In genomic region chr12:122995503-122996187, GRCh38 we compare ENCODE assay signal across 29 cellular contexts. TPM values are rescaled to one million over a fixed set of nuclear protein-coding genes. Genes with fewer than 3 reads are reported as not detected.
A peak's percentile ranks its signal among the peaks of the same experiment; 100 is the strongest.
DNase-seq lines count a peak whose midpoint lies in the region; ATAC-seq and TF ChIP-seq lines count a peak whose summit lies in the region.
"Had no signal": no experiment of that assay in that cellular context is flagged by ENCODE, and none has a peak within 500 bp of the region (broad histone marks: within the 10 kb centered on the region; RNA-seq: fewer than 3 reads in every experiment).

No MANE protein-coding gene starts in this region.

- peaks cover 12% of the 10 kb centered on the region for H3K4me1 ChIP-seq in vagina
- peaks cover 2 to 4% of the 10 kb centered on the region in 2 experiments for H3K4me1 ChIP-seq in trophoblast cell (ENCODE audit: control insufficient read depth in 1 of 2, insufficient read depth in 2 of 2, low read length in 2 of 2)
- H3K4me1 ChIP-seq: A549 had no signal

- H3K4me2 ChIP-seq in trophoblast cell (ENCODE audit: low read length): no peak overlapping the region
- H3K4me2 ChIP-seq: A549, PC-9 had no signal

- no peaks in the 10 kb centered on the region for H3K79me2 ChIP-seq in trophoblast cell (ENCODE audit: control insufficient read depth, insufficient read depth, low read length, poor library complexity)

- no peak overlapping the region for H2BK5ac ChIP-seq in trophoblast cell (ENCODE audit: low read depth, low read length, poor library complexity)

- TF ChIP-seq CTCF in natural killer cell (IDR thresholded peaks at IDR 0.05) (no peak), omental fat pad (IDR thresholded peaks at IDR 0.05) (no peak), vagina (IDR thresholded peaks at IDR 0.05) (no peak)

- no peak overlapping the region for H3K23ac ChIP-seq in trophoblast cell (ENCODE audit: low read length)

- H3K9me3 ChIP-seq in vagina: no peaks in the 10 kb centered on the region
- no peaks in the 10 kb centered on the region for H3K9me3 ChIP-seq in trophoblast cell (ENCODE audit: insufficient read depth, low read depth, low read length)
- H3K9me3 ChIP-seq: A549, tibial artery had no signal

- DNase-seq in natural killer cell treated with Interleukin-12 subunit alpha and Interleukin-12 subunit beta and Interleukin-15 and Interleukin-18, amount 100 ng/mL, for 72 hours (ENCODE audit: low spot score): peak; percentile 49
- DNase-seq in natural killer cell (no peak), left ventricle myocardium superior (peak; percentile 75), omental fat pad (ENCODE audit: low spot score) (no peak), vagina (ENCODE audit: extremely low spot score in 2 of 2) (no peak), NCI-H82 treated with DMSO at 0.1 percent for 48 hours (lab: John Stamatoyannopoulos, UW; ENCODE audit: unreplicated experiment) (no peak), trophoblast cell (no peak)
- DNase-seq: activated CD4-positive, alpha-beta memory T cell treated with anti-CD3 and anti-CD28 coated beads for 36 hours; activated CD8-positive, alpha-beta memory T cell treated with anti-CD3 and anti-CD28 coated beads, Interleukin-2, amount 50 U/mL, for 4 hours; activated naive CD4-positive, alpha-beta T cell; amniotic stem cell; brain microvascular endothelial cell; Calu3; CD4-positive, CD25-positive, alpha-beta regulatory T cell; DND-41; Kasumi-1; naive B cell; NCI-H1417 treated with DMSO at 0.1 percent for 48 hours; NCI-H2029 treated with DMSO at 0.1 percent for 48 hours; NCI-H526; occipital lobe; PC-9; SHP77; stimulated activated CD4-positive, alpha-beta T cell treated with anti-CD3 and anti-CD28 coated beads, Interleukin-4, amount 100 ng/mL, for 1 hour; T-helper 2 cell had no signal

- no peak overlapping the region for H2AK5ac ChIP-seq in trophoblast cell (ENCODE audit: low read length)

- H4K12ac ChIP-seq in trophoblast cell (ENCODE audit: low read depth, low read length): no peak overlapping the region

- no peak overlapping the region for H3K4ac ChIP-seq in trophoblast cell (ENCODE audit: low read depth, low read length)

- peak overlapping the region; percentile 4 for H3K27ac ChIP-seq in vagina
- H3K27ac ChIP-seq in trophoblast cell (ENCODE audit: low read depth, low read length): no peak overlapping the region
- H3K27ac ChIP-seq: A549, brain microvascular endothelial cell, PC-9, tibial artery had no signal

- no peaks in the 10 kb centered on the region for H3K27me3 Mint-ChIP-seq in natural killer cell treated with Interleukin-12 subunit alpha and Interleukin-12 subunit beta and Interleukin-15 and Interleukin-18, amount 100 ng/mL, for 72 hours
- H3K27me3 Mint-ChIP-seq in natural killer cell (ENCODE audit: low read depth in 2 of 2): no peaks in the 10 kb centered on the region
- H3K27me3 Mint-ChIP-seq: activated CD4-positive, alpha-beta memory T cell treated with anti-CD3 and anti-CD28 coated beads for 36 hours; CD4-positive, CD25-positive, alpha-beta regulatory T cell; naive B cell had no signal

- no peak overlapping the region for H4K8ac ChIP-seq in trophoblast cell (ENCODE audit: low read depth, low read length)

- no peak overlapping the region for H2BK12ac ChIP-seq in trophoblast cell (ENCODE audit: low read length)

- no peak overlapping the region for H3K27ac Mint-ChIP-seq in natural killer cell treated with Interleukin-12 subunit alpha and Interleukin-12 subunit beta and Interleukin-15 and Interleukin-18, amount 100 ng/mL, for 72 hours
- no peak overlapping the region for H3K27ac Mint-ChIP-seq in natural killer cell
- H3K27ac Mint-ChIP-seq: activated CD4-positive, alpha-beta memory T cell treated with anti-CD3 and anti-CD28 coated beads for 36 hours; CD4-positive, CD25-positive, alpha-beta regulatory T cell had no signal

- ATAC-seq in natural killer cell treated with Interleukin-12 subunit alpha and Interleukin-12 subunit beta and Interleukin-15 and Interleukin-18, amount 100 ng/mL, for 72 hours: no peak
- no peak for ATAC-seq in natural killer cell
- peak; percentile 63 for ATAC-seq in left ventricle myocardium superior
- peak; percentile 20 for ATAC-seq in omental fat pad (ENCODE audit: low FRiP score)
- ATAC-seq in HG03045 (IDR thresholded peaks at IDR 0.05; ENCODE audit: unreplicated experiment): no peak
- ATAC-seq: A549; activated CD4-positive, CD25-positive, alpha-beta regulatory T cell treated with anti-CD3 and anti-CD28 coated beads, Interleukin-2, amount 50 U/mL, for 24 hours had no signal

- no peak overlapping the region for H3K14ac ChIP-seq in trophoblast cell (ENCODE audit: low read length)

- H3K9ac ChIP-seq in trophoblast cell (ENCODE audit: low read length): no peak overlapping the region

- no peaks in the 10 kb centered on the region for H3K79me1 ChIP-seq in trophoblast cell (ENCODE audit: low read length)

- intact Hi-C loops in natural killer cell (cut with micrococcal nuclease) (no loop called here), left ventricle myocardium superior (cut with micrococcal nuclease) (no loop called here), vagina (cut with DNase I) (loop anchor here (2.0 kb wide), 1 partner anchor 55 kb away; no protein-coding TSS in a partner anchor)

- H3K4me3 ChIP-seq in vagina (no peak overlapping the region), trophoblast cell (ENCODE audit: low read depth, low read length) (no peak overlapping the region)
- H3K4me3 ChIP-seq: A549, PC-9, tibial artery had no signal

- no peaks in the 10 kb centered on the region for H3K36me3 Mint-ChIP-seq in natural killer cell treated with Interleukin-12 subunit alpha and Interleukin-12 subunit beta and Interleukin-15 and Interleukin-18, amount 100 ng/mL, for 72 hours
- no peaks in the 10 kb centered on the region for H3K36me3 Mint-ChIP-seq in natural killer cell
- H3K36me3 Mint-ChIP-seq: activated CD4-positive, alpha-beta memory T cell treated with anti-CD3 and anti-CD28 coated beads for 36 hours; naive B cell had no signal

- no peaks in the 10 kb centered on the region for H3K4me1 Mint-ChIP-seq in natural killer cell treated with Interleukin-12 subunit alpha and Interleukin-12 subunit beta and Interleukin-15 and Interleukin-18, amount 100 ng/mL, for 72 hours (ENCODE audit: low read depth in 2 of 2)
- H3K4me1 Mint-ChIP-seq in natural killer cell: no peaks in the 10 kb centered on the region
- H3K4me1 Mint-ChIP-seq: CD4-positive, CD25-positive, alpha-beta regulatory T cell; naive B cell had no signal

- H3K36me3 ChIP-seq in vagina (peaks cover 0 to 13% of the 10 kb centered on the region in 2 donors), trophoblast cell (ENCODE audit: control insufficient read depth in 1 of 2, insufficient read depth in 2 of 2, low read length in 2 of 2) (peaks cover 1 to 2% of the 10 kb centered on the region in 2 experiments)
- H3K36me3 ChIP-seq: brain microvascular endothelial cell had no signal

- H3K18ac ChIP-seq in trophoblast cell (ENCODE audit: low read length): no peak overlapping the region

- H2AFZ ChIP-seq in trophoblast cell (ENCODE audit: insufficient read depth, low read length, poor library complexity): no peak overlapping the region
- H2AFZ ChIP-seq: PC-9 had no signal

- no peak overlapping the region for H3K4me3 Mint-ChIP-seq in natural killer cell treated with Interleukin-12 subunit alpha and Interleukin-12 subunit beta and Interleukin-15 and Interleukin-18, amount 100 ng/mL, for 72 hours
- H3K4me3 Mint-ChIP-seq in natural killer cell: no peak overlapping the region
- H3K4me3 Mint-ChIP-seq: activated CD4-positive, alpha-beta memory T cell treated with anti-CD3 and anti-CD28 coated beads for 36 hours; CD4-positive, CD25-positive, alpha-beta regulatory T cell; naive B cell had no signal

- H3K27me3 ChIP-seq in vagina (no peaks in the 10 kb centered on the region), trophoblast cell (ENCODE audit: insufficient read depth, low read length) (no peaks in the 10 kb centered on the region)
- H3K27me3 ChIP-seq: brain microvascular endothelial cell, tibial artery had no signal

- no peak overlapping the region for H2BK120ac ChIP-seq in trophoblast cell (ENCODE audit: insufficient read depth, low read length, poor library complexity)

- no peak for TF ChIP-seq POLR2A in vagina (IDR thresholded peaks at IDR 0.05)

- no peaks in the 10 kb centered on the region for H3K9me3 Mint-ChIP-seq in natural killer cell treated with Interleukin-12 subunit alpha and Interleukin-12 subunit beta and Interleukin-15 and Interleukin-18, amount 100 ng/mL, for 72 hours
- no peaks in the 10 kb centered on the region for H3K9me3 Mint-ChIP-seq in natural killer cell
- H3K9me3 Mint-ChIP-seq: activated CD4-positive, alpha-beta memory T cell treated with anti-CD3 and anti-CD28 coated beads for 36 hours; CD4-positive, CD25-positive, alpha-beta regulatory T cell; naive B cell had no signal

- H4K91ac ChIP-seq in trophoblast cell (ENCODE audit: low read depth, low read length): no peak overlapping the region

- WGBS in trophoblast cell (ENCODE audit: extremely low coverage, insufficient coverage, insufficient read length): no CpG with 5 or more reads among the region's 20 CpGs

RNA-seq across cellular contexts. Expression of gene ARL6IP4, which starts 15.2 kb away (rescaled TPM):
- total RNA-seq in natural killer cell treated with Interleukin-12 subunit alpha and Interleukin-12 subunit beta and Interleukin-15 and Interleukin-18, amount 100 ng/mL, for 72 hours: 100 to 1,000 TPM; 146 to 212 TPM
- total RNA-seq in natural killer cell (100 to 1,000 TPM in 2 of 3 donors, 10 to 100 TPM in 1; 97.2 to 136 (median 116) TPM), left ventricle myocardium superior (181 TPM), omental fat pad (100 to 1,000 TPM; 146 to 241 (median 189) TPM), vagina (147 TPM)
- 121 and 122 TPM in 2 replicates for polyA plus RNA-seq in trophoblast cell (2013)

RNA-seq across cellular contexts. Expression of gene OGFOD2, which starts 20.6 kb away (rescaled TPM):
- total RNA-seq in natural killer cell treated with Interleukin-12 subunit alpha and Interleukin-12 subunit beta and Interleukin-15 and Interleukin-18, amount 100 ng/mL, for 72 hours: 10 to 100 TPM; 19.1 to 36.8 TPM
- total RNA-seq in natural killer cell: 10 to 100 TPM; 16.6 to 23.7 (median 20.7) TPM
- total RNA-seq in left ventricle myocardium superior: 15.4 TPM
- total RNA-seq in omental fat pad: 10 to 100 TPM in 1 of 4 donors, 1 to 10 TPM in 3; 3.1 to 13.9 (median 6.2) TPM
- total RNA-seq in vagina: 26.0 TPM
- polyA plus RNA-seq in trophoblast cell (2013): 5.6 and 6.0 TPM in 2 replicates

RNA-seq across cellular contexts. Expression of gene ABCB9, which starts 29.4 kb away (rescaled TPM):
- total RNA-seq in natural killer cell treated with Interleukin-12 subunit alpha and Interleukin-12 subunit beta and Interleukin-15 and Interleukin-18, amount 100 ng/mL, for 72 hours: 1 to 10 TPM; 4.5 to 6.3 TPM
- total RNA-seq in natural killer cell (1 to 10 TPM; 2.4 to 4.0 (median 3.3) TPM), left ventricle myocardium superior (4.6 TPM), omental fat pad (1 to 10 TPM; 1.3 to 4.7 (median 2.7) TPM), vagina (4.2 TPM)
- 2.4 TPM in 2 replicates for polyA plus RNA-seq in trophoblast cell (2013)

Comparison
In these comparisons a context has a peak if more than half of its experiments do, and no peak if none do; other contexts are left out.
1. DNase-seq: peak in natural killer cell treated with Interleukin-12 subunit alpha and Interleukin-12 subunit beta and Interleukin-15 and Interleukin-18, amount 100 ng/mL, for 72 hours (single experiment) and left ventricle myocardium superior (single experiment); none in natural killer cell (single experiment), omental fat pad (single experiment), vagina (0 of 2), NCI-H82 treated with DMSO at 0.1 percent for 48 hours (single experiment) and trophoblast cell (0 of 2).
2. ATAC-seq: peak in left ventricle myocardium superior (single experiment) and omental fat pad (single experiment); none in natural killer cell treated with Interleukin-12 subunit alpha and Interleukin-12 subunit beta and Interleukin-15 and Interleukin-18, amount 100 ng/mL, for 72 hours (0 of 2), natural killer cell (0 of 3) and HG03045 (single experiment).